In genomic region chr12:50431656-50432055, GRCh38 we compare ENCODE assay signal across 15 cellular contexts. TPM values are rescaled to one million over a fixed set of nuclear protein-coding genes. Genes with fewer than 3 reads are reported as not detected.
"Had no signal": no experiment of that assay in that cellular context is flagged by ENCODE, and none has a peak within 500 bp of the region (broad histone marks: within the 10 kb centered on the region; RNA-seq: fewer than 3 reads in every experiment).

No MANE protein-coding gene starts in this region.

RNA-seq across cellular contexts. Expression of gene FAM186A, which starts 35.2 kb away (rescaled TPM):
- total RNA-seq: activated CD4-positive, alpha-beta memory T cell treated with anti-CD3 and anti-CD28 coated beads, Interleukin-2, amount 10 ng/mL, durations not matched to agents 7 days and 5 days; activated CD4-positive, alpha-beta T cell treated with anti-CD3 and anti-CD28 coated beads for 36 hours; activated CD4-positive, alpha-beta T cell treated with anti-CD3 and anti-CD28 coated beads, Interleukin-2, amount 10 ng/mL, durations not matched to agents 7 days and 5 days; activated CD8-positive, alpha-beta memory T cell treated with anti-CD3 and anti-CD28 coated beads for 36 hours; activated naive CD8-positive, alpha-beta T cell treated with anti-CD3 and anti-CD28 coated beads, Interleukin-2, amount 10 ng/mL, durations not matched to agents 7 days and 5 days; activated T-helper 2 cell treated with anti-CD3 and anti-CD28 coated beads, Interferon-gamma antibody, Interleukin-2, Interleukin-4, amounts not matched to agents 10 μg/mL and 5 μg/mL and 100 μg/mL, durations not matched to agents 14 hours and 24 hours and 36 hours; ascending aorta; body of pancreas; breast epithelium; cardiac septum; cerebellum; T-cell; T-helper 1 cell treated with Interleukin-12 subunit alpha and Interleukin-12 subunit beta and Interleukin-4 antibody, amounts not matched to agents 30 ng/mL and 1 ng/mL, for 36 hours; WTC11 had no signal
- polyA plus RNA-seq: adipose tissue had no signal
